8 cellular contexts compared by ENCODE assay signal in genomic region chr6:81194374-81194773, GRCh38.
"Had no signal": no experiment of that assay in that cellular context is flagged by ENCODE, and none has a peak within 500 bp of the region (broad histone marks: within the 10 kb centered on the region; RNA-seq: fewer than 3 reads in every experiment).

No MANE protein-coding gene starts in this region.

- H2AFZ ChIP-seq: GM23338 had no signal

- H3K4me1 Mint-ChIP-seq: GM23338 had no signal

- H3K9me3 ChIP-seq: HAP-1 had no signal

- ATAC-seq: GM23338 had no signal

- H3K4me3 ChIP-seq: GM23338, HAP-1 had no signal

- FAIRE-seq: H1, HTR-8/SVneo had no signal

- H3K9ac ChIP-seq: KMS-11 had no signal

- DNase-seq: H7, Karpas-422, KBM-7 had no signal

- H3K27ac Mint-ChIP-seq: GM23338 had no signal

- H3K27ac ChIP-seq: KMS-11 had no signal

- H3K4me3 Mint-ChIP-seq: GM23338 had no signal

- H3K4me1 ChIP-seq: HAP-1 had no signal

- H3K4me2 ChIP-seq: GM23338, KMS-11 had no signal

- H3K36me3 ChIP-seq: HAP-1 had no signal

- H3K9me3 Mint-ChIP-seq: GM23338 had no signal
